In genomic region chr7:67301667-67302066, GRCh38 we compare ENCODE assay signal across 8 cellular contexts.
DNase-seq lines count a peak whose midpoint lies in the region; ATAC-seq and TF ChIP-seq lines count a peak whose summit lies in the region.

No MANE protein-coding gene starts in this region.

- H3K36me3 ChIP-seq in SU-DHL-6 (ENCODE audit: low read length) (no peaks in the 10 kb centered on the region), rectal smooth muscle tissue (ENCODE audit: control insufficient read depth, insufficient read depth, low read length) (no peaks in the 10 kb centered on the region)

- TF ChIP-seq CTCF in SU-DHL-6 (IDR thresholded peaks at IDR 0.05; ENCODE audit: insufficient read depth, low read length, poor library complexity, severe bottlenecking) (no peak), fibroblast of the aortic adventitia (IDR thresholded peaks at IDR 0.05; ENCODE audit: insufficient read depth, low read length) (no peak)

- H3K4me1 ChIP-seq in rectal smooth muscle tissue (ENCODE audit: control insufficient read depth, insufficient read depth, low read length), result no peaks in the 10 kb centered on the region

- H3K9me2 ChIP-seq in SU-DHL-6 (replicated peaks; ENCODE audit: insufficient read depth, low read length), result no peaks in the 10 kb centered on the region

- H4K20me1 ChIP-seq in SU-DHL-6 (ENCODE audit: low read depth, low read length), result no peaks in the 10 kb centered on the region

- H3K4me3 ChIP-seq in SU-DHL-6 (ENCODE audit: insufficient read depth, low read length, poor library complexity, severe bottlenecking) (peak overlapping the region; percentile 96), fibroblast of the aortic adventitia (ENCODE audit: low read depth, low read length) (peak overlapping the region; percentile 88), rectal smooth muscle tissue (ENCODE audit: low read length) (peak overlapping the region; percentile 87)

- peaks cover 5% of the 10 kb centered on the region; the same call in 1 of the 2 replicates for H3F3A ChIP-seq in SU-DHL-6 (ENCODE audit: insufficient read depth)

- ATAC-seq in GM18498 (IDR thresholded peaks at IDR 0.05; ENCODE audit: unreplicated experiment), result no peak

- H3K27me3 ChIP-seq in SU-DHL-6 (ENCODE audit: low read length) (no peaks in the 10 kb centered on the region), rectal smooth muscle tissue (ENCODE audit: control insufficient read depth, insufficient read depth, low read length) (no peaks in the 10 kb centered on the region)

- DNase-seq in G401 (ENCODE audit: low spot score) (peak; percentile 3), fibroblast of the aortic adventitia (ENCODE audit: low read depth) (peak; percentile 15), NCI-H1048 (lab: John Stamatoyannopoulos, UW) (no peak), NCI-H1092 (lab: John Stamatoyannopoulos, UW) (no peak), NCI-H446 treated with DMSO at 0.1 percent for 48 hours (lab: John Stamatoyannopoulos, UW) (no peak)

- peak overlapping the region; percentile 95 for H3K4me2 ChIP-seq in SU-DHL-6 (ENCODE audit: low read depth, low read length, poor library complexity, severe bottlenecking)

- in situ Hi-C loops in G401 (cut with HindIII; ENCODE audit: low sequenced_read_pairs), result no loop called here

- H3K9ac ChIP-seq in SU-DHL-6 (ENCODE audit: low read length) (peak overlapping the region; percentile 75), rectal smooth muscle tissue (ENCODE audit: low read length) (peak overlapping the region; percentile 74)

- no peak overlapping the region for H2AFZ ChIP-seq in SU-DHL-6 (ENCODE audit: low read depth, low read length, severe bottlenecking)

- no peaks in the 10 kb centered on the region for H3K9me3 ChIP-seq in SU-DHL-6 (ENCODE audit: insufficient read depth, low read length)

- peaks cover 48% of the 10 kb centered on the region for H3K79me2 ChIP-seq in SU-DHL-6 (ENCODE audit: insufficient read depth, low read length)

- 0 out of 2 replicates have a peak overlapping the region, but pooled peaks have one; percentile 45 for H3K27ac ChIP-seq in SU-DHL-6 (ENCODE audit: low read depth, low read length)
- H3K27ac ChIP-seq in rectal smooth muscle tissue (ENCODE audit: low read depth, low read length), result peak overlapping the region; percentile 91

Comparison
In these comparisons a context has a peak if more than half of its experiments do, and no peak if none do; other contexts are left out.
1. DNase-seq: peak in G401 (single experiment) and fibroblast of the aortic adventitia (single experiment); none in NCI-H1048 (single experiment), NCI-H1092 (single experiment) and NCI-H446 treated with DMSO at 0.1 percent for 48 hours (single experiment).
2. Peak in every context shown above with its lines, with median percentiles within 50 percentile points of each other: H3K4me3 ChIP-seq.